Comparison of ENCODE assay signal across 8 cellular contexts in the genomic region with DNA sequence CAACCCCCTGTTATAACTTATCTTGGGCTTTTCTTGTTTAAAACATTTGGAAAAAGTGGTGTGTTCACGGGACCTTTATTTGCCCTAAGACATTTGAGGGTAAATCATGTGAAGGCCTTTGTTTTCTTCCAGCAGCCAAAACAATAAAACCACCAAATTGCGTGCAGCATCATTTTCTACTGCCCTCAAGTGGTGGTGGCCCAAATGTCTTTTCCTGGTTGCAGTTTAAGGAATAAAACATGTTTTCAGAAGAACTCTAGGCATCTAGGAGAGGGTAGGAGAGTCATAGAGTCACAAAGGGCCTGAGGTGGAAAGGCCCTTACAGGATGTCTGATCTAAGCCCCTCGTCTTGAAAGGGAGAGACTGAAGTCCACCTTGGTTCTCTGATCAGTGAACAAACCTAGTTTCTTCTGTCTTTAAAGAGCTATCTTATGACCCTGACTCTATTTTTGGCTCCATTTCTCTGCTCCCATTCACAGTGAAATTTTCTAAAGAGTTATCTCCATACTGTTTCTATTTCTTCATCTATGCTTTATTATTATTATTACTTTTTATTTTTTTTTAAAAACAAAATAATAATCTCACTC. TPM values are rescaled to one million over a fixed set of nuclear protein-coding genes. Genes with fewer than 3 reads are reported as not detected.
A peak's percentile ranks its signal among the peaks of the same experiment; 100 is the strongest.
DNase-seq lines count a peak whose midpoint lies in the region; ATAC-seq and TF ChIP-seq lines count a peak whose summit lies in the region.

No MANE protein-coding gene starts in this region.

- H2AFZ ChIP-seq in DND-41 (ENCODE audit: low read depth, low read length) (peak overlapping the region; percentile 10; the same call in 1 of the 2 replicates), smooth muscle cell (ENCODE audit: low read depth) (peak overlapping the region; percentile 81)

- no peaks in the 10 kb centered on the region for H3K9me3 Mint-ChIP-seq in HFFc6

- TF ChIP-seq CTCF in DND-41 (IDR thresholded peaks at IDR 0.05; ENCODE audit: borderline replicate concordance, extremely low read depth, low read length, poor library complexity, severe bottlenecking), result peak; percentile 66
- TF ChIP-seq CTCF in HFFc6 (IDR thresholded peaks at IDR 0.05), result peak; percentile 86
- TF ChIP-seq CTCF in astrocyte of the spinal cord (IDR thresholded peaks at IDR 0.05; ENCODE audit: low read depth, low read length), result peak; percentile 81
- TF ChIP-seq CTCF in smooth muscle cell (IDR thresholded peaks at IDR 0.05; ENCODE audit: borderline replicate concordance, insufficient read depth, poor library complexity, severe bottlenecking), result peak; percentile 47

- ATAC-seq in DND-41 (ENCODE audit: insufficient read depth, low read depth) (no peak), HG03097 (IDR thresholded peaks at IDR 0.05; ENCODE audit: low FRiP score, unreplicated experiment) (no peak), GM19463 (IDR thresholded peaks at IDR 0.05; ENCODE audit: unreplicated experiment) (no peak)

- H3K4me3 Mint-ChIP-seq in HFFc6, result no peak overlapping the region

- no peaks in the 10 kb centered on the region for H3K36me3 ChIP-seq in DND-41 (ENCODE audit: insufficient read depth, low read length)
- no peaks in the 10 kb centered on the region for H3K36me3 ChIP-seq in smooth muscle cell (ENCODE audit: low read depth)

- H3K4me1 ChIP-seq in DND-41 (ENCODE audit: insufficient read depth, low read length) (no peaks in the 10 kb centered on the region), smooth muscle cell (ENCODE audit: low read depth) (no peaks in the 10 kb centered on the region)

- peaks cover 2% of the 10 kb centered on the region; the same call in 1 of the 2 replicates for H3K27me3 Mint-ChIP-seq in HFFc6 (ENCODE audit: insufficient read depth)

- no peak overlapping the region for H3K9ac ChIP-seq in DND-41 (ENCODE audit: low read depth, low read length)
- no peak overlapping the region for H3K9ac ChIP-seq in smooth muscle cell (ENCODE audit: low read depth)

- WGBS in smooth muscle cell (ENCODE audit: low lambda C conversion rate), result 15% methylated on average over 3 of the region's 3 CpGs

- in situ Hi-C loops in astrocyte of the spinal cord (cut with HindIII; ENCODE audit: low sequenced_read_pairs), result no loop called here

- H3K36me3 Mint-ChIP-seq in HFFc6 (ENCODE audit: low read depth), result no peaks in the 10 kb centered on the region

- DNase-seq in DND-41, result peak; percentile 16
- peak; percentile 68 for DNase-seq in HFFc6
- DNase-seq in RPMI8226, result peak; percentile 59
- peak; percentile 72 for DNase-seq in astrocyte of the spinal cord (ENCODE audit: low read depth, low spot score)
- peak in 36 of 51 donors; percentile 1 to 86 (median 38) for DNase-seq in hypothalamus (lab: John Stamatoyannopoulos, UW)
- DNase-seq in smooth muscle cell (lab: John Stamatoyannopoulos, UW; ENCODE audit: unreplicated experiment), result no peak

- H3K79me2 ChIP-seq in DND-41 (ENCODE audit: insufficient read depth, low read length) (no peaks in the 10 kb centered on the region), smooth muscle cell (ENCODE audit: low read depth) (no peaks in the 10 kb centered on the region)

- H3K27me3 ChIP-seq in DND-41 (ENCODE audit: insufficient read depth, low read length, poor library complexity) (no peaks in the 10 kb centered on the region), smooth muscle cell (ENCODE audit: low read depth) (no peaks in the 10 kb centered on the region)

- H3K9me3 ChIP-seq in DND-41 (ENCODE audit: insufficient read depth, low read length, severe bottlenecking) (no peaks in the 10 kb centered on the region), smooth muscle cell (replicated peaks; ENCODE audit: low read depth) (no peaks in the 10 kb centered on the region)

- no peaks in the 10 kb centered on the region for H4K20me1 ChIP-seq in DND-41 (ENCODE audit: insufficient read depth, low read length)
- H4K20me1 ChIP-seq in smooth muscle cell (ENCODE audit: low read depth), result no peaks in the 10 kb centered on the region

- peak overlapping the region; percentile 24; the same call in 1 of the 2 replicates for H3K27ac Mint-ChIP-seq in HFFc6

- no peak overlapping the region for H3K4me3 ChIP-seq in DND-41 (ENCODE audit: low read depth in 1 of 2, low read length in 2 of 2)
- H3K4me3 ChIP-seq in astrocyte of the spinal cord (ENCODE audit: low read depth, low read length), result no peak overlapping the region
- no peak overlapping the region for H3K4me3 ChIP-seq in smooth muscle cell

- no peak overlapping the region for H3K27ac ChIP-seq in DND-41 (ENCODE audit: low read length)
- no peak overlapping the region for H3K27ac ChIP-seq in smooth muscle cell (ENCODE audit: low read depth)

- H3K4me1 Mint-ChIP-seq in HFFc6 (ENCODE audit: low read depth), result peaks cover 21% of the 10 kb centered on the region

- no peak overlapping the region for H3K4me2 ChIP-seq in DND-41 (ENCODE audit: insufficient read depth, low read length)
- no peak overlapping the region for H3K4me2 ChIP-seq in smooth muscle cell

- no peaks in the 10 kb centered on the region for H3F3A ChIP-seq in smooth muscle cell (ENCODE audit: low read depth)

RNA-seq across cellular contexts. Expression of gene EPS15, which starts 16.0 kb away (rescaled TPM):
- 10 to 100 TPM; 45.2 to 55.7 (median 49.6) TPM for total RNA-seq in HFFc6 (2021; fragmentation: NEBNext Ultra II Directional; extraction: Animal tissue kit (Norgen Biotek cat#: 25700))
- 36.6 and 54.3 TPM in 2 replicates for total RNA-seq in smooth muscle cell
- 9.0 and 12.2 TPM in 2 replicates for polyA plus RNA-seq in smooth muscle cell
